In genomic region chr11:71117311-71117710, GRCh38 we compare ENCODE assay signal across 12 cellular contexts.
"Had no signal": no experiment of that assay in that cellular context is flagged by ENCODE, and none has a peak within 500 bp of the region (broad histone marks: within the 10 kb centered on the region; RNA-seq: fewer than 3 reads in every experiment).

No MANE protein-coding gene starts in this region.

- ATAC-seq: foreskin keratinocyte, pancreas had no signal

- FAIRE-seq: keratinocyte, pancreas, urothelium cell line had no signal

- H3K9me3 ChIP-seq: heart right ventricle, pancreas had no signal

- H3K4me1 ChIP-seq: foreskin keratinocyte, pancreas had no signal

- H3K27me3 ChIP-seq: brain microvascular endothelial cell, pancreas had no signal

- H3K36me3 ChIP-seq: brain microvascular endothelial cell, heart right ventricle had no signal

- DNase-seq: activated CD4-positive, alpha-beta T cell treated with anti-CD3 and anti-CD28 coated beads, Interleukin-2, amount 50 U/mL, for 4 hours; activated CD4-positive, CD25-positive, alpha-beta regulatory T cell treated with anti-CD3 and anti-CD28 coated beads, Interleukin-2, amount 50 U/mL, for 72 hours; activated naive CD4-positive, alpha-beta T cell treated with anti-CD3 and anti-CD28 coated beads, Interleukin-2, amount 50 U/mL, for 16 hours; activated T-cell treated with anti-CD3 and anti-CD28 coated beads, Interleukin-2, amount 50 U/mL, for 1 hour; amniotic stem cell; brain microvascular endothelial cell; heart right ventricle; midbrain; pancreas had no signal

- H3K27ac ChIP-seq: brain microvascular endothelial cell, foreskin keratinocyte, heart right ventricle, pancreas had no signal

- H3K4me3 ChIP-seq: heart right ventricle, pancreas had no signal
